14 cellular contexts compared by ENCODE assay signal in genomic region chrX:132093239-132093860, GRCh38. TPM values are rescaled to one million over a fixed set of nuclear protein-coding genes. Genes with fewer than 3 reads are reported as not detected.
A peak's percentile ranks its signal among the peaks of the same experiment; 100 is the strongest.
DNase-seq lines count a peak whose midpoint lies in the region; ATAC-seq and TF ChIP-seq lines count a peak whose summit lies in the region.
"Had no signal": no experiment of that assay in that cellular context is flagged by ENCODE, and none has a peak within 500 bp of the region (broad histone marks: within the 10 kb centered on the region; RNA-seq: fewer than 3 reads in every experiment).

No MANE protein-coding gene starts in this region.

- no peak overlapping the region for H3K4me3 Mint-ChIP-seq in mesothelial cell of epicardium
- no peak overlapping the region for H3K4me3 Mint-ChIP-seq in stimulated activated effector memory CD8-positive, alpha-beta T cell treated with anti-CD3 and anti-CD28 coated beads, Interleukin-12 subunit alpha, Interleukin-12 subunit beta, amount 100 ng/mL, for 72 hours
- H3K4me3 Mint-ChIP-seq: GM23338; T-helper 1 cell treated with Interleukin-12 subunit alpha and Interleukin-12 subunit beta and Interleukin-4 antibody, amounts not matched to agents 30 μg/mL and 1 μg/mL, for 36 hours had no signal

- no peak for TF ChIP-seq CTCF in mesothelial cell of epicardium (IDR thresholded peaks at IDR 0.05; ENCODE audit: unreplicated experiment)

- peak; percentile 5 for DNase-seq in DMS153 (lab: John Stamatoyannopoulos, UW)
- no peak for DNase-seq in DMS153 treated with DMSO at 0.1 percent for 48 hours (lab: John Stamatoyannopoulos, UW; ENCODE audit: unreplicated experiment)
- DNase-seq in SK-N-DZ (ENCODE audit: low spot score): peak; percentile 28
- DNase-seq in mesothelial cell of epicardium (ENCODE audit: low spot score in 2 of 2, unreplicated experiment in 2 of 2): no peak
- DNase-seq in stimulated activated effector memory CD8-positive, alpha-beta T cell treated with anti-CD3 and anti-CD28 coated beads, Interleukin-12 subunit alpha, Interleukin-12 subunit beta, amount 100 ng/mL, for 72 hours (ENCODE audit: low spot score in 2 of 2): no peak
- DNase-seq in activated T-cell treated with anti-CD3 and anti-CD28 coated beads, Interleukin-2, amount 50 U/mL, for 1 hour: no peak
- no peak for DNase-seq in DMS53 treated with DMSO at 0.1 percent for 48 hours (lab: John Stamatoyannopoulos, UW; ENCODE audit: unreplicated experiment)
- DNase-seq: NCI-H446 treated with DMSO at 0.1 percent for 48 hours, PC-3, SHP77 treated with DMSO at 0.1 percent for 48 hours had no signal

- peak overlapping the region; percentile 77 for H3K27ac Mint-ChIP-seq in mesothelial cell of epicardium
- no peak overlapping the region for H3K27ac Mint-ChIP-seq in stimulated activated effector memory CD8-positive, alpha-beta T cell treated with anti-CD3 and anti-CD28 coated beads, Interleukin-12 subunit alpha, Interleukin-12 subunit beta, amount 100 ng/mL, for 72 hours
- H3K27ac Mint-ChIP-seq: GM23338; T-helper 1 cell treated with Interleukin-12 subunit alpha and Interleukin-12 subunit beta and Interleukin-4 antibody, amounts not matched to agents 30 μg/mL and 1 μg/mL, for 36 hours had no signal

- H3K9me3 Mint-ChIP-seq in mesothelial cell of epicardium: peaks cover 6% of the 10 kb centered on the region
- H3K9me3 Mint-ChIP-seq in stimulated activated effector memory CD8-positive, alpha-beta T cell treated with anti-CD3 and anti-CD28 coated beads, Interleukin-12 subunit alpha, Interleukin-12 subunit beta, amount 100 ng/mL, for 72 hours: no peaks in the 10 kb centered on the region
- H3K9me3 Mint-ChIP-seq: GM23338; T-helper 1 cell treated with Interleukin-12 subunit alpha and Interleukin-12 subunit beta and Interleukin-4 antibody, amounts not matched to agents 30 μg/mL and 1 μg/mL, for 36 hours had no signal

- H3K36me3 Mint-ChIP-seq in mesothelial cell of epicardium: no peaks in the 10 kb centered on the region
- no peaks in the 10 kb centered on the region for H3K36me3 Mint-ChIP-seq in stimulated activated effector memory CD8-positive, alpha-beta T cell treated with anti-CD3 and anti-CD28 coated beads, Interleukin-12 subunit alpha, Interleukin-12 subunit beta, amount 100 ng/mL, for 72 hours

- ATAC-seq in stimulated activated effector memory CD8-positive, alpha-beta T cell treated with anti-CD3 and anti-CD28 coated beads, Interleukin-12 subunit alpha, Interleukin-12 subunit beta, amount 100 ng/mL, for 72 hours: no peak
- no peak for ATAC-seq in GM18909 (IDR thresholded peaks at IDR 0.05; ENCODE audit: poor library complexity, unreplicated experiment)

- H3K27me3 Mint-ChIP-seq in mesothelial cell of epicardium (ENCODE audit: low read depth): no peaks in the 10 kb centered on the region

- H3K4me1 Mint-ChIP-seq in mesothelial cell of epicardium: peaks cover 33% of the 10 kb centered on the region
- H3K4me1 Mint-ChIP-seq in stimulated activated effector memory CD8-positive, alpha-beta T cell treated with anti-CD3 and anti-CD28 coated beads, Interleukin-12 subunit alpha, Interleukin-12 subunit beta, amount 100 ng/mL, for 72 hours: no peaks in the 10 kb centered on the region

RNA-seq across cellular contexts. Expression of gene FRMD7, which starts 34.5 kb away (rescaled TPM):
- not detected in 2 replicates for polyA plus RNA-seq in SK-N-DZ (2014; cell fraction: cytosol; rRNA removed)
- not detected in 2 replicates for polyA plus RNA-seq in SK-N-DZ (2014; cell fraction: nucleus; rRNA removed)
- 0.07 to 0.18 TPM (median 0.13 TPM) in 3 replicates for total RNA-seq in mesothelial cell of epicardium
- total RNA-seq: GM12878, GM23338 had no signal
- polyA plus RNA-seq: GM23338 had no signal

Comparison
In these comparisons a context has a peak if more than half of its experiments do, and no peak if none do; other contexts are left out.
1. DNase-seq: peak in DMS153 (single experiment) and SK-N-DZ (single experiment); none in DMS153 treated with DMSO at 0.1 percent for 48 hours (single experiment), mesothelial cell of epicardium (0 of 2), stimulated activated effector memory CD8-positive, alpha-beta T cell treated with anti-CD3 and anti-CD28 coated beads, Interleukin-12 subunit alpha, Interleukin-12 subunit beta, amount 100 ng/mL, for 72 hours (0 of 2), activated T-cell treated with anti-CD3 and anti-CD28 coated beads, Interleukin-2, amount 50 U/mL, for 1 hour (single experiment) and DMS53 treated with DMSO at 0.1 percent for 48 hours (single experiment).